In the genomic region with DNA sequence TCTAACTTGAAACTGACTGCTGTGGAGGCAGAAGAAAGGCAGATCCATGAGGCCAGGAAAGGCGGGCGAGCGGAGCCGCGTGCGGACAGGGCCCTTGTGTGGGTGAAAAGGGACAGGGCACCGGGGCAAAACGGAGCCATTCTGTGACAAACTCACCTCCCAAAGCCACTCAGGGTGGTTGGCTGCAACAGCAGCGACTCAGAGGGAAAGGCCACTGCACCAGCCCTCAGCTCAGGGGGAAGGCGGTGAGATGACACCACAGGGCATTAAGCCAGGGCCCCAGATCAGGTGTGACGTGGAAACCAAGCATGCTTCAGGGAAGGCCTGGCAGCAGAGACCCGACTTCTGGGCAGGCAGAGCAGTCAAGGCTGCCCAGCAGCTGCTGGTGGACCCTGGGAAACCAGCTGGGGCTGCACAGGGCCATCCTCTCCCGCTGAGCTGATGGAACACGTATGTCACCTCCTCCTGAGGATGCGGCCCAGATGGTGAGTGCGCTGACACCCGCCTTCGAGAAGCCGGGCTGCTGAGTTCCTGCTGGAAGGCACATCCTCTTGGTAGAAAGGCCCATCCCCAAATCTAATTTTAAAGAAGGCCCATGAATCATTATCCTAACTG, we compare ENCODE assay signal across 13 cellular contexts.
DNase-seq lines count a peak whose midpoint lies in the region; ATAC-seq and TF ChIP-seq lines count a peak whose summit lies in the region.
"Had no signal": no experiment of that assay in that cellular context is flagged by ENCODE, and none has a peak within 500 bp of the region (broad histone marks: within the 10 kb centered on the region; RNA-seq: fewer than 3 reads in every experiment).

No MANE protein-coding gene starts in this region.

- H3K36me3 ChIP-seq in IMR-90 (ENCODE audit: control insufficient read depth, insufficient read depth, low read length) (peaks cover 13% of the 10 kb centered on the region; the same call in 1 of the 2 replicates), trophoblast cell (ENCODE audit: control insufficient read depth in 1 of 2, insufficient read depth in 2 of 2, low read length in 2 of 2) (peaks cover 2 to 7% of the 10 kb centered on the region in 2 experiments)

- POLR2A ChIA-PET in IMR-90 (lab: Charles Lee; ENCODE audit: unreplicated experiment) = no interaction called here

- H2AK9ac ChIP-seq in IMR-90 (replicated peaks; ENCODE audit: low read depth, low read length, poor library complexity) = peak overlapping the region; percentile 79

- H4K8ac ChIP-seq in IMR-90 (ENCODE audit: low read depth in 2 of 2, low read length in 2 of 2) = peak overlapping the region; percentile 35 to 77; a peak in 3 of 4 replicates
- no peak overlapping the region for H4K8ac ChIP-seq in trophoblast cell (ENCODE audit: low read depth, low read length)

- H2BK120ac ChIP-seq in IMR-90 (ENCODE audit: low read depth, low read length) = peak overlapping the region; percentile 78
- H2BK120ac ChIP-seq in trophoblast cell (ENCODE audit: insufficient read depth, low read length, poor library complexity) = no peak overlapping the region

- no peak for TF ChIP-seq RAD21 in IMR-90 (IDR thresholded peaks at IDR 0.05; ENCODE audit: low read length)

- H3K27ac ChIP-seq in IMR-90 (ENCODE audit: insufficient read depth, low read length) = peak overlapping the region; percentile 14
- H3K27ac ChIP-seq in trophoblast cell (ENCODE audit: low read depth, low read length) = no peak overlapping the region
- H3K27ac ChIP-seq: 22Rv1 had no signal

- 0 out of 2 replicates have a peak, but pooled peaks have one; percentile 23 for TF ChIP-seq POLR2A in IMR-90 (IDR thresholded peaks at IDR 0.05; ENCODE audit: low read depth, low read length)

- ATAC-seq in IMR-90 (ENCODE audit: low read depth) = no peak
- no peak for ATAC-seq in GM19328 (IDR thresholded peaks at IDR 0.05; ENCODE audit: unreplicated experiment)
- no peak for ATAC-seq in GM18517 (IDR thresholded peaks at IDR 0.05; ENCODE audit: unreplicated experiment)

- H3K14ac ChIP-seq in IMR-90 (replicated peaks; ENCODE audit: low read depth, low read length) (peak overlapping the region; percentile 77), trophoblast cell (ENCODE audit: low read length) (no peak overlapping the region)

- intact Hi-C loops in IMR-90 (cut with micrococcal nuclease) = no loop called here

- H4K91ac ChIP-seq in IMR-90 (ENCODE audit: insufficient read depth, low read depth, low read length) (peak overlapping the region; percentile 71), trophoblast cell (ENCODE audit: low read depth, low read length) (no peak overlapping the region)

- H2BK5ac ChIP-seq in IMR-90 (ENCODE audit: low read depth, low read length, poor library complexity, severe bottlenecking) (peak overlapping the region; percentile 89), trophoblast cell (ENCODE audit: low read depth, low read length, poor library complexity) (no peak overlapping the region)

- H3K18ac ChIP-seq in IMR-90 (ENCODE audit: low read depth, low read length) (0 out of 2 replicates have a peak overlapping the region, but pooled peaks have one; percentile 5), trophoblast cell (ENCODE audit: low read length) (no peak overlapping the region)

- H3K56ac ChIP-seq in IMR-90 (ENCODE audit: extremely low read depth, insufficient read depth, low read length) = no peak overlapping the region

- DNase-seq in NCI-H524 (lab: John Stamatoyannopoulos, UW) (peak; percentile 23 to 86), NCI-H524 treated with DMSO at 0.1 percent for 48 hours (lab: John Stamatoyannopoulos, UW) (no peak), IMR-90 (peak; percentile 69), cardiac fibroblast (ENCODE audit: low read depth in 2 of 2) (peak; percentile 51 to 65), trophoblast cell (no peak)
- DNase-seq in central memory CD4-positive, alpha-beta T cell = no peak
- DNase-seq: activated gamma-delta T cell, DMS79, mesendoderm, NCI-H1930 had no signal

- H3K4me2 ChIP-seq in IMR-90 (ENCODE audit: low read depth, low read length) = no peak overlapping the region
- H3K4me2 ChIP-seq in trophoblast cell (ENCODE audit: low read length) = no peak overlapping the region

- H3K9me1 ChIP-seq in IMR-90 (ENCODE audit: insufficient read depth, low read length) = peaks cover 44% of the 10 kb centered on the region

- H3K9ac ChIP-seq in IMR-90 (ENCODE audit: low read depth, low read length) (no peak overlapping the region), trophoblast cell (ENCODE audit: low read length) (no peak overlapping the region)

- peak overlapping the region; percentile 13; the same call in 1 of the 2 replicates for H4K5ac ChIP-seq in IMR-90 (ENCODE audit: low read depth, low read length)

- H3K4me1 ChIP-seq in IMR-90 (ENCODE audit: control insufficient read depth, insufficient read depth, low read length) (peaks cover 44% of the 10 kb centered on the region), trophoblast cell (ENCODE audit: control insufficient read depth in 1 of 2, insufficient read depth in 2 of 2, low read length in 2 of 2) (no peaks in the 10 kb centered on the region)

- peak overlapping the region; percentile 82; the same call in 2 of the 3 replicates for H2BK15ac ChIP-seq in IMR-90 (ENCODE audit: low read depth, low read length)

- H3K23ac ChIP-seq in IMR-90 (ENCODE audit: low read depth, low read length) (no peak overlapping the region), trophoblast cell (ENCODE audit: low read length) (no peak overlapping the region)

- dilution Hi-C loops in IMR-90 (cut with HindIII; ENCODE audit: low sequenced_read_pairs, unreplicated experiment) = no loop called here

- H3K27me3 ChIP-seq in IMR-90 (ENCODE audit: control insufficient read depth, insufficient read depth, low read length) = no peaks in the 10 kb centered on the region
- H3K27me3 ChIP-seq in trophoblast cell (ENCODE audit: insufficient read depth, low read length) = no peaks in the 10 kb centered on the region

- CTCF ChIA-PET in IMR-90 (lab: Yijun Ruan, JAX) = interaction anchor here (1.5 kb wide), 1 partner anchor 18 kb away, joined by 5 read pairs; no protein-coding TSS in a partner anchor

- peaks cover 6% of the 10 kb centered on the region; the same call in 1 of the 2 replicates for H4K20me1 ChIP-seq in IMR-90 (ENCODE audit: insufficient read depth, low read length)

- no peak overlapping the region for H4K12ac ChIP-seq in trophoblast cell (ENCODE audit: low read depth, low read length)

- H3K79me2 ChIP-seq in trophoblast cell (ENCODE audit: control insufficient read depth, insufficient read depth, low read length, poor library complexity) = peaks cover 1% of the 10 kb centered on the region

- H2BK12ac ChIP-seq in trophoblast cell (ENCODE audit: low read length) = no peak overlapping the region

- H3K79me1 ChIP-seq in IMR-90 (ENCODE audit: low read depth in 1 of 2, low read length in 2 of 2) (peaks cover 16 to 57% of the 10 kb centered on the region in 2 experiments), trophoblast cell (ENCODE audit: low read length) (no peaks in the 10 kb centered on the region)

- H3K4me3 ChIP-seq in IMR-90 (ENCODE audit: insufficient read depth, low read depth, low read length) (no peak overlapping the region), cardiac fibroblast (replicated peaks in 1 of 2; ENCODE audit: low read depth in 2 of 2, low read length in 2 of 2) (no peak overlapping the region), trophoblast cell (ENCODE audit: low read depth, low read length) (no peak overlapping the region)

- 64% methylated on average over 8 of the region's 19 CpGs; no CpG with 5 or more reads in 1 of the 2 experiments for WGBS in IMR-90 (ENCODE audit: extremely low coverage in 2 of 2, insufficient read length in 1 of 2), 2 experiments
- no CpG with 5 or more reads among the region's 19 CpGs for WGBS in trophoblast cell (ENCODE audit: extremely low coverage, insufficient coverage, insufficient read length)

- H2AFZ ChIP-seq in IMR-90 (replicated peaks; ENCODE audit: low read length, poor library complexity) (peak overlapping the region; percentile 59), trophoblast cell (ENCODE audit: insufficient read depth, low read length, poor library complexity) (peak overlapping the region; percentile 3)

- no TSS peak for BruUV-seq in IMR-90 (replicated peaks; lab: Mats Ljungman, UMichigan)

- peak overlapping the region; percentile 98 for H2AK5ac ChIP-seq in IMR-90 (ENCODE audit: low read depth, low read length)
- H2AK5ac ChIP-seq in trophoblast cell (ENCODE audit: low read length) = no peak overlapping the region

- H2BK20ac ChIP-seq in IMR-90 (ENCODE audit: low read depth, low read length) = peak overlapping the region; percentile 75

- in situ Hi-C loops in IMR-90 (cut with MboI; ENCODE audit: low sequenced_read_pairs) = no loop called here

- TF ChIP-seq CTCF in IMR-90 (conservative IDR thresholded peaks at IDR 0.05; ENCODE audit: low read depth, low read length) = no peak
- no peak for TF ChIP-seq CTCF in cardiac fibroblast (IDR thresholded peaks at IDR 0.05; ENCODE audit: low read depth, low read length)

- peaks cover 8% of the 10 kb centered on the region for H3K9me3 ChIP-seq in IMR-90 (ENCODE audit: control insufficient read depth, insufficient read depth, low read length)
- H3K9me3 ChIP-seq in trophoblast cell (ENCODE audit: insufficient read depth, low read depth, low read length) = peaks cover 5% of the 10 kb centered on the region

- H3K4ac ChIP-seq in IMR-90 (ENCODE audit: low read depth, low read length) (peak overlapping the region; percentile 62), trophoblast cell (ENCODE audit: low read depth, low read length) (no peak overlapping the region)

TF ChIP-seq in IMR-90, 13 proteins besides CTCF, POLR2A, EP300 and RAD21:
- TF ChIP-seq USF2 (IDR thresholded peaks at IDR 0.05; ENCODE audit: low read depth, low read length) (no peak), RCOR1 (IDR thresholded peaks at IDR 0.05; ENCODE audit: insufficient replicate concordance, low read length) (no peak), CHD1 (IDR thresholded peaks at IDR 0.05; ENCODE audit: low read depth, low read length) (no peak), CEBPB (IDR thresholded peaks at IDR 0.05; ENCODE audit: low read depth, low read length) (no peak), MAZ (IDR thresholded peaks at IDR 0.05; ENCODE audit: borderline replicate concordance, low read depth, low read length) (no peak), NFE2L2 (IDR thresholded peaks at IDR 0.05; ENCODE audit: low read depth, low read length) (no peak), FOS (IDR thresholded peaks at IDR 0.05; ENCODE audit: low read depth, low read length) (no peak), MXI1 (IDR thresholded peaks at IDR 0.05; ENCODE audit: borderline replicate concordance, low read depth, low read length) (no peak)
TF ChIP-seq in IMR-90: peak in this region for 0.

Comparison
In these comparisons a context has a peak if more than half of its experiments do, and no peak if none do; other contexts are left out.
1. DNase-seq: peak in NCI-H524 (2 of 2), IMR-90 (single experiment) and cardiac fibroblast (2 of 2); none in NCI-H524 treated with DMSO at 0.1 percent for 48 hours (single experiment), trophoblast cell (0 of 2) and central memory CD4-positive, alpha-beta T cell (single experiment).